ENCODE assay signal across 8 cellular contexts in the genomic region with DNA sequence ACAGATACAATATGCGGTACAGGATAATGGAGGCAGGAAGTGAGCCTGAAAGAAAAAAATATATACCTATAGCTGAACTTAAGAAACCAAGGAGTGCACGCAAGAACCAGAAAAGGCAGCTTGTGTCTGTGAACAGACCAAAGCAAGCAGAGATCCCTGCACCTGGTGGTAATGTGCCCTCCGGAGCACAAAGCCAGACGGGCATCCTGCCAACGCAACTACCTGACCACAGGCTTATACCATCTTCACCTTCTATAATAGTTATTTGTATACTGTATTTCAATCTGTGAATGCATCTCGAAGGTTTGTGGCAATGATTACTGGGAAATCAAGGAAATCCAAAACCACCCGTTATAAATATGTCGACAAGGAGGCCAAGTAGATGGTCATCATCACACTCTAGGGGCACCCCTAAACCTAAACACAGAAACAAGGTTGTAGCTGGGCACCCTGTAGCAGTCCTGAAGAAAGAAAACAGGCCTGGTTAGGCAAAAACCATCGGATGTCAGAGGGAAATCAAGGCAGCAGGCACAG.
A peak's percentile ranks its signal among the peaks of the same experiment; 100 is the strongest.
DNase-seq lines count a peak whose midpoint lies in the region; ATAC-seq lines count a peak whose summit lies in the region.

No MANE protein-coding gene starts in this region.

- DNase-seq in NCI-H146 treated with DMSO at 0.1 percent for 48 hours (lab: John Stamatoyannopoulos, UW; ENCODE audit: unreplicated experiment) (peak; percentile 77), ecto neural progenitor cell (ENCODE audit: low spot score) (no peak)
- peak; percentile 49 for DNase-seq in activated CD4-positive, alpha-beta T cell treated with anti-CD3 and anti-CD28 coated beads, Interleukin-2, amount 50 U/mL, for 1 hour
- peak; percentile 32 to 40 (median 36) for DNase-seq in effector memory CD8-positive, alpha-beta T cell

- peak overlapping the region; percentile 96 to 98 for H3K4me3 Mint-ChIP-seq in effector memory CD8-positive, alpha-beta T cell

- H3K27me3 Mint-ChIP-seq in effector memory CD8-positive, alpha-beta T cell = no peaks in the 10 kb centered on the region

- ATAC-seq in GM18519 (IDR thresholded peaks at IDR 0.05; ENCODE audit: low FRiP score, unreplicated experiment) = peak; percentile 14
- ATAC-seq in HG02798 (IDR thresholded peaks at IDR 0.05; ENCODE audit: poor library complexity, unreplicated experiment) = peak; percentile 26
- ATAC-seq in effector memory CD8-positive, alpha-beta T cell (replicated peaks) = peak; percentile 28

- H3K4me3 ChIP-seq in muscle layer of colon (ENCODE audit: low read depth in 1 of 2, low read length in 2 of 2) = peak overlapping the region; percentile 69 to 90
- peak overlapping the region; percentile 84 to 94 (median 92) for H3K4me3 ChIP-seq in subcutaneous abdominal adipose tissue (ENCODE audit: low read depth in 1 of 5, low read length in 5 of 5)

- H3K27me3 ChIP-seq in muscle layer of colon (ENCODE audit: control insufficient read depth in 1 of 2, insufficient read depth in 2 of 2, low read length in 2 of 2) = no peaks in the 10 kb centered on the region
- H3K27me3 ChIP-seq in subcutaneous abdominal adipose tissue (ENCODE audit: control insufficient read depth in 5 of 5, insufficient read depth in 4 of 5, low read length in 5 of 5) = no peaks in the 10 kb centered on the region

- peaks cover 12% of the 10 kb centered on the region for H3K36me3 Mint-ChIP-seq in effector memory CD8-positive, alpha-beta T cell (ENCODE audit: insufficient read depth)

- H3K4me1 ChIP-seq in muscle layer of colon (ENCODE audit: insufficient read depth, low read length) (peaks cover 18% of the 10 kb centered on the region), subcutaneous abdominal adipose tissue (ENCODE audit: control insufficient read depth in 5 of 5, insufficient read depth in 5 of 5, low read length in 5 of 5) (peaks cover 2 to 33% (median 20%) of the 10 kb centered on the region in 5 donors)

- H3K4me1 Mint-ChIP-seq in effector memory CD8-positive, alpha-beta T cell (ENCODE audit: low read depth in 2 of 2) = peaks cover 20 to 40% of the 10 kb centered on the region in 2 donors

- peak overlapping the region; percentile 85 for H3K27ac ChIP-seq in muscle layer of colon (ENCODE audit: low read depth, low read length)
- H3K27ac ChIP-seq in subcutaneous abdominal adipose tissue (ENCODE audit: low read depth, low read length) = peak overlapping the region; percentile 51

- H3K9ac ChIP-seq in muscle layer of colon (ENCODE audit: low read length) (peak overlapping the region; percentile 62), subcutaneous abdominal adipose tissue (ENCODE audit: low read length in 5 of 5) (peak overlapping the region; percentile 65 to 96 (median 90))

- H3K9me3 Mint-ChIP-seq in effector memory CD8-positive, alpha-beta T cell = no peaks in the 10 kb centered on the region

- H3K9me3 ChIP-seq in muscle layer of colon (ENCODE audit: low read length) (no peaks in the 10 kb centered on the region), subcutaneous abdominal adipose tissue (ENCODE audit: control insufficient read depth in 5 of 5, low read length in 5 of 5) (no peaks in the 10 kb centered on the region)

- peak overlapping the region; percentile 88 to 93 for H3K27ac Mint-ChIP-seq in effector memory CD8-positive, alpha-beta T cell

- H3K36me3 ChIP-seq in muscle layer of colon (ENCODE audit: insufficient read depth, low read length) (no peaks in the 10 kb centered on the region), subcutaneous abdominal adipose tissue (ENCODE audit: control insufficient read depth in 5 of 5, insufficient read depth in 5 of 5, low read length in 5 of 5) (no peaks in the 10 kb centered on the region)
